36 cellular contexts compared by ENCODE assay signal in the genomic region with DNA sequence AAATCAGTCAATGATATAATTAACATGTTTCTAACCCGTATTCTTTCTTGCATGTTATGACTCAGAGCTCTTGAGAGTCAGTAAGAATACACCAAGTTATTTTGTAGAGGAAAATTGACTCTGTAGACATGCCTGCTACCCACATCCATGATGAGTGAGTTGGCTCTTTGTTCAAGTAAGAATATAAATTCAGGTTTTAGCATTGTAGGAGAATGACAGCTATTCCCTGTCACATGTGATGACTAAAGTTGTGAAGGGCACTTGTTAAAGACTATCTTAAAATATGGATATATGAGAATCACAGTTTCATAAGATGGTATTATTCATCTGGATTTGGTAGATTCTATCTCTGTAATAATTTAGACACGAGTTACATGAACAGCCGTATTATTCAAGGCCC.
"Had no signal": no experiment of that assay in that cellular context is flagged by ENCODE, and none has a peak within 500 bp of the region (broad histone marks: within the 10 kb centered on the region; RNA-seq: fewer than 3 reads in every experiment).

No MANE protein-coding gene starts in this region.

- H3K4me3 Mint-ChIP-seq: activated CD8-positive, alpha-beta T cell treated with anti-CD3 and anti-CD28 coated beads for 36 hours; activated naive CD4-positive, alpha-beta T cell treated with anti-CD3 and anti-CD28 coated beads for 36 hours; activated naive CD4-positive, alpha-beta T cell treated with anti-CD3 and anti-CD28 coated beads, Interleukin-2, amount 50 U/mL, for 24 hours; activated naive CD8-positive, alpha-beta T cell treated with anti-CD3 and anti-CD28 coated beads for 36 hours; activated naive CD8-positive, alpha-beta T cell treated with anti-CD3 and anti-CD28 coated beads, Interleukin-2, amount 50 U/mL, for 24 hours; activated T-helper 1 cell treated with anti-CD3 and anti-CD28 coated beads, Interleukin-12 subunit alpha, Interleukin-12 subunit beta, Interleukin-2, Interleukin-4 antibody, amounts not matched to agents 30 ng/mL and 10 ng/mL and 1 ng/mL, durations not matched to agents 14 hours and 24 hours and 36 hours; T-helper 17 cell; T-helper 2 cell treated with Interferon-gamma antibody and Interleukin-4, amounts not matched to agents 5 μg/mL and 100 μg/mL, for 36 hours had no signal

- H3K27me3 Mint-ChIP-seq: activated CD8-positive, alpha-beta T cell treated with anti-CD3 and anti-CD28 coated beads for 36 hours; activated naive CD4-positive, alpha-beta T cell treated with anti-CD3 and anti-CD28 coated beads, Interleukin-2, amount 50 U/mL, for 24 hours; activated naive CD8-positive, alpha-beta T cell treated with anti-CD3 and anti-CD28 coated beads for 36 hours; T-helper 17 cell had no signal

- H3K4me1 Mint-ChIP-seq: activated naive CD4-positive, alpha-beta T cell treated with anti-CD3 and anti-CD28 coated beads, Interleukin-2, amount 50 U/mL, for 24 hours; activated naive CD8-positive, alpha-beta T cell treated with anti-CD3 and anti-CD28 coated beads for 36 hours; activated naive CD8-positive, alpha-beta T cell treated with anti-CD3 and anti-CD28 coated beads, Interleukin-2, amount 50 U/mL, for 24 hours; T-helper 17 cell had no signal

- H3K9me3 ChIP-seq: adrenal gland, esophagus squamous epithelium, gastrocnemius medialis, heart left ventricle had no signal

- H3K27ac Mint-ChIP-seq: activated CD8-positive, alpha-beta T cell treated with anti-CD3 and anti-CD28 coated beads for 36 hours; activated naive CD4-positive, alpha-beta T cell treated with anti-CD3 and anti-CD28 coated beads for 36 hours; activated naive CD4-positive, alpha-beta T cell treated with anti-CD3 and anti-CD28 coated beads, Interleukin-2, amount 50 U/mL, for 24 hours; activated naive CD8-positive, alpha-beta T cell treated with anti-CD3 and anti-CD28 coated beads for 36 hours; activated naive CD8-positive, alpha-beta T cell treated with anti-CD3 and anti-CD28 coated beads, Interleukin-2, amount 50 U/mL, for 24 hours; activated T-helper 1 cell treated with anti-CD3 and anti-CD28 coated beads, Interleukin-12 subunit alpha, Interleukin-12 subunit beta, Interleukin-2, Interleukin-4 antibody, amounts not matched to agents 30 ng/mL and 10 ng/mL and 1 ng/mL, durations not matched to agents 14 hours and 24 hours and 36 hours; activated T-helper 2 cell treated with anti-CD3 and anti-CD28 coated beads, Interferon-gamma antibody, Interleukin-2, Interleukin-4, amounts not matched to agents 10 μg/mL and 5 μg/mL and 100 μg/mL, durations not matched to agents 14 hours and 24 hours and 36 hours; T-helper 17 cell; T-helper 2 cell treated with Interferon-gamma antibody and Interleukin-4, amounts not matched to agents 5 μg/mL and 100 μg/mL, for 36 hours had no signal

- FAIRE-seq: colon, endometrium, endothelial cell of umbilical vein had no signal

- H3K36me3 Mint-ChIP-seq: activated naive CD4-positive, alpha-beta T cell treated with anti-CD3 and anti-CD28 coated beads, Interleukin-2, amount 50 U/mL, for 24 hours; activated naive CD8-positive, alpha-beta T cell treated with anti-CD3 and anti-CD28 coated beads for 36 hours had no signal

- H3K27ac ChIP-seq: adrenal gland, brain microvascular endothelial cell, epithelial cell of prostate, esophagus squamous epithelium, gastrocnemius medialis, heart left ventricle had no signal

- H3K9me3 Mint-ChIP-seq: activated CD8-positive, alpha-beta T cell treated with anti-CD3 and anti-CD28 coated beads for 36 hours; activated naive CD4-positive, alpha-beta T cell treated with anti-CD3 and anti-CD28 coated beads for 36 hours; activated naive CD4-positive, alpha-beta T cell treated with anti-CD3 and anti-CD28 coated beads, Interleukin-2, amount 50 U/mL, for 24 hours; activated T-helper 1 cell treated with anti-CD3 and anti-CD28 coated beads, Interleukin-12 subunit alpha, Interleukin-12 subunit beta, Interleukin-2, Interleukin-4 antibody, amounts not matched to agents 30 ng/mL and 10 ng/mL and 1 ng/mL, durations not matched to agents 14 hours and 24 hours and 36 hours; activated T-helper 2 cell treated with anti-CD3 and anti-CD28 coated beads, Interferon-gamma antibody, Interleukin-2, Interleukin-4, amounts not matched to agents 10 μg/mL and 5 μg/mL and 100 μg/mL, durations not matched to agents 14 hours and 24 hours and 36 hours; T-helper 2 cell treated with Interferon-gamma antibody and Interleukin-4, amounts not matched to agents 5 μg/mL and 100 μg/mL, for 36 hours had no signal

- H3K36me3 ChIP-seq: adrenal gland, brain microvascular endothelial cell, esophagus squamous epithelium, gastrocnemius medialis, heart left ventricle had no signal

- H3K4me3 ChIP-seq: adrenal gland, esophagus squamous epithelium, gastrocnemius medialis, heart left ventricle had no signal

- H3K4me1 ChIP-seq: adrenal gland, esophagus squamous epithelium, gastrocnemius medialis, heart left ventricle had no signal

- DNase-seq: activated CD4-positive, alpha-beta T cell treated with anti-CD3 and anti-CD28 coated beads for 4 hours; activated CD4-positive, alpha-beta T cell treated with anti-CD3 and anti-CD28 coated beads, Interleukin-2, amount 50 U/mL, for 1 hour; activated CD4-positive, alpha-beta T cell treated with anti-CD3 and anti-CD28 coated beads, Interleukin-2, amount 50 U/mL, for 48 hours; activated CD4-positive, CD25-positive, alpha-beta regulatory T cell; activated CD4-positive, CD25-positive, alpha-beta regulatory T cell treated with anti-CD3 and anti-CD28 coated beads, Interleukin-2, amount 50 U/mL, for 72 hours; activated CD8-positive, alpha-beta memory T cell treated with anti-CD3 and anti-CD28 coated beads for 24 hours; activated CD8-positive, alpha-beta T cell treated with anti-CD3 and anti-CD28 coated beads for 36 hours; activated effector memory CD4-positive, alpha-beta T cell treated with anti-CD3 and anti-CD28 coated beads, Interleukin-2, amount 50 U/mL, for 16 hours; activated naive CD4-positive, alpha-beta T cell treated with anti-CD3 and anti-CD28 coated beads for 36 hours; activated naive CD8-positive, alpha-beta T cell treated with anti-CD3 and anti-CD28 coated beads for 36 hours; activated naive CD8-positive, alpha-beta T cell treated with anti-CD3 and anti-CD28 coated beads, Interleukin-2, amount 50 U/mL, for 24 hours; activated T-cell treated with anti-CD3 and anti-CD28 coated beads, Interleukin-2, amount 50 U/mL, for 1 hour; activated T-cell treated with anti-CD3 and anti-CD28 coated beads, Interleukin-2, amount 50 U/mL, for 48 hours; adrenal gland; amygdala; aorta; brain microvascular endothelial cell; cortex of kidney; dermis blood vessel endothelial cell; effector CD8-positive, alpha-beta T cell; esophagus squamous epithelium; foreskin fibroblast; gastrocnemius medialis; glutamatergic neuron; heart left ventricle; T-helper 1 cell; T-helper 17 cell; T1000 had no signal

- H3K27me3 ChIP-seq: adrenal gland, brain microvascular endothelial cell, esophagus squamous epithelium, gastrocnemius medialis, heart left ventricle had no signal
